In genomic region chr10:75969031-75969430, GRCh38 we compare ENCODE assay signal across 32 cellular contexts.
"Had no signal": no experiment of that assay in that cellular context is flagged by ENCODE, and none has a peak within 500 bp of the region (broad histone marks: within the 10 kb centered on the region; RNA-seq: fewer than 3 reads in every experiment).

No MANE protein-coding gene starts in this region.

- ATAC-seq: activated T-cell treated with anti-CD3 and anti-CD28 coated beads, Interleukin-2, amount 50 U/mL, for 4 hours; activated T-helper 17 cell treated with anti-CD3 and anti-CD28 coated beads, Interleukin-2, amount 50 U/mL, for 72 hours; effector memory CD8-positive, alpha-beta T cell; foreskin keratinocyte; gastrocnemius medialis; heart left ventricle; WTC11 had no signal

- H3K36me3 Mint-ChIP-seq: activated naive CD8-positive, alpha-beta T cell; WTC11 had no signal

- H3K27me3 ChIP-seq: brain microvascular endothelial cell, esophagus muscularis mucosa, gastrocnemius medialis, heart left ventricle had no signal

- H3K4me1 Mint-ChIP-seq: activated CD4-positive, alpha-beta memory T cell treated with anti-CD3 and anti-CD28 coated beads, Interleukin-2, amount 10 ng/mL, durations not matched to agents 7 days and 5 days; activated CD4-positive, alpha-beta T cell treated with anti-CD3 and anti-CD28 coated beads, Interleukin-2, amount 10 ng/mL, durations not matched to agents 7 days and 5 days; activated T-helper 17 cell treated with anti-CD3 and anti-CD28 coated beads, Interleukin-2, amount 50 U/mL, for 72 hours had no signal

- H3K9me3 Mint-ChIP-seq: activated CD4-positive, alpha-beta memory T cell treated with anti-CD3 and anti-CD28 coated beads, Interleukin-2, amount 10 ng/mL, durations not matched to agents 7 days and 5 days; activated CD4-positive, alpha-beta T cell treated with anti-CD3 and anti-CD28 coated beads, Interleukin-2, amount 10 ng/mL, durations not matched to agents 7 days and 5 days; activated T-cell treated with anti-CD3 and anti-CD28 coated beads, Interleukin-2, amount 50 U/mL, for 4 hours; activated T-helper 17 cell treated with anti-CD3 and anti-CD28 coated beads, Interleukin-2, amount 50 U/mL, for 72 hours; effector memory CD8-positive, alpha-beta T cell had no signal

- H3K4me3 Mint-ChIP-seq: activated CD4-positive, alpha-beta memory T cell treated with anti-CD3 and anti-CD28 coated beads, Interleukin-2, amount 10 ng/mL, durations not matched to agents 7 days and 5 days; activated CD4-positive, alpha-beta T cell treated with anti-CD3 and anti-CD28 coated beads, Interleukin-2, amount 10 ng/mL, durations not matched to agents 7 days and 5 days; activated naive CD8-positive, alpha-beta T cell; activated T-cell treated with anti-CD3 and anti-CD28 coated beads, Interleukin-2, amount 50 U/mL, for 4 hours; activated T-helper 17 cell treated with anti-CD3 and anti-CD28 coated beads, Interleukin-2, amount 50 U/mL, for 72 hours; effector memory CD8-positive, alpha-beta T cell; WTC11 had no signal

- H3K4me1 ChIP-seq: foreskin keratinocyte, gastrocnemius medialis had no signal

- H3K9me3 ChIP-seq: esophagus muscularis mucosa, gastrocnemius medialis, heart left ventricle had no signal

- H3K36me3 ChIP-seq: brain microvascular endothelial cell, esophagus muscularis mucosa, gastrocnemius medialis, heart left ventricle had no signal

- H3K27ac Mint-ChIP-seq: activated CD4-positive, alpha-beta memory T cell treated with anti-CD3 and anti-CD28 coated beads, Interleukin-2, amount 10 ng/mL, durations not matched to agents 7 days and 5 days; activated CD4-positive, alpha-beta T cell treated with anti-CD3 and anti-CD28 coated beads, Interleukin-2, amount 10 ng/mL, durations not matched to agents 7 days and 5 days; activated naive CD8-positive, alpha-beta T cell; activated T-helper 17 cell treated with anti-CD3 and anti-CD28 coated beads, Interleukin-2, amount 50 U/mL, for 72 hours; effector memory CD8-positive, alpha-beta T cell; WTC11 had no signal

- H3K4me3 ChIP-seq: esophagus muscularis mucosa, gastrocnemius medialis, heart left ventricle had no signal

- H3K27me3 Mint-ChIP-seq: activated CD4-positive, alpha-beta memory T cell treated with anti-CD3 and anti-CD28 coated beads, Interleukin-2, amount 10 ng/mL, durations not matched to agents 7 days and 5 days; activated CD4-positive, alpha-beta T cell treated with anti-CD3 and anti-CD28 coated beads, Interleukin-2, amount 10 ng/mL, durations not matched to agents 7 days and 5 days had no signal

- FAIRE-seq: astrocyte, bronchial epithelial cell, colon had no signal

- H3K27ac ChIP-seq: brain microvascular endothelial cell, esophagus muscularis mucosa, foreskin keratinocyte, gastrocnemius medialis, heart left ventricle, VCaP had no signal

- DNase-seq: activated CD4-positive, alpha-beta memory T cell treated with anti-CD3 and anti-CD28 coated beads, Interleukin-2, amount 10 ng/mL, durations not matched to agents 7 days and 5 days; activated CD4-positive, alpha-beta T cell treated with anti-CD3 and anti-CD28 coated beads for 1 hour; activated CD4-positive, alpha-beta T cell treated with anti-CD3 and anti-CD28 coated beads for 4 hours; activated CD4-positive, alpha-beta T cell treated with anti-CD3 and anti-CD28 coated beads, Interleukin-2, amount 10 ng/mL, durations not matched to agents 7 days and 5 days; activated CD4-positive, alpha-beta T cell treated with anti-CD3 and anti-CD28 coated beads, Interleukin-2, amount 50 U/mL, for 4 hours; activated effector memory CD4-positive, alpha-beta T cell treated with Interleukin-2 at 50 U/mL for 16 hours; activated gamma-delta T cell treated with Interleukin-2 at 50 U/mL for 16 hours; activated naive CD4-positive, alpha-beta T cell treated with anti-CD3 and anti-CD28 coated beads, Interleukin-2, amount 50 U/mL, for 16 hours; activated naive CD4-positive, alpha-beta T cell treated with Interleukin-2 at 50 U/mL for 16 hours; activated T-cell treated with anti-CD3 and anti-CD28 coated beads, Interleukin-2, amount 50 U/mL, for 4 hours; amniotic stem cell; anterior cingulate cortex; brain microvascular endothelial cell; caudate nucleus; cortex of kidney; dermis blood vessel endothelial cell; effector CD4-positive, alpha-beta T cell; effector memory CD8-positive, alpha-beta T cell; erythroblast; foreskin keratinocyte; gastrocnemius medialis; glutamatergic neuron; heart left ventricle; T-helper 2 cell had no signal
